In the genomic region with DNA sequence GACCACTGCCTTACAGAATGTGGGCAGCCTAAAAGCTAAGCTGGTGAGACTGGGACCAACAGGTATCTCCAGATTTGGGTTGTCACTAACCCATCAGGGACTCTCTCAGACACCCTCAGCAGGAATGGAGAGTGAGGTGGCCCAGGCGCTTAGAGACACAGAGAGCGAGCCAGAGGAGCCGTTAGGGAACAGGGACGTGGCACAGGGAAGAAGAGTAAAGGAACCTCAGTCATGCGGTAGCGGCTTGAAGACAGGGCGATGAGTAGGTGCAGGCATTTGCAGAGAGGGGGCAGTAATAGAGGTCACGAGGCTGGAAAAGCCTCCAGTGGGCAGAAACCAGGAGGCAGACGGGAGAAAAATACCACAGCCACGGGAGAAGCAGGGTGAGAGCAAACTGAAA, we compare ENCODE assay signal across 1 cellular context.
TF ChIP-seq lines count a peak whose summit lies in the region.

No MANE protein-coding gene starts in this region.

TF ChIP-seq in SK-N-SH treated with all-trans-retinoic acid at 6 μM for 48 hours, 23 proteins besides CTCF, POLR2A, EP300 and RAD21 (continued from another document):
- TF ChIP-seq, protein P1, sequence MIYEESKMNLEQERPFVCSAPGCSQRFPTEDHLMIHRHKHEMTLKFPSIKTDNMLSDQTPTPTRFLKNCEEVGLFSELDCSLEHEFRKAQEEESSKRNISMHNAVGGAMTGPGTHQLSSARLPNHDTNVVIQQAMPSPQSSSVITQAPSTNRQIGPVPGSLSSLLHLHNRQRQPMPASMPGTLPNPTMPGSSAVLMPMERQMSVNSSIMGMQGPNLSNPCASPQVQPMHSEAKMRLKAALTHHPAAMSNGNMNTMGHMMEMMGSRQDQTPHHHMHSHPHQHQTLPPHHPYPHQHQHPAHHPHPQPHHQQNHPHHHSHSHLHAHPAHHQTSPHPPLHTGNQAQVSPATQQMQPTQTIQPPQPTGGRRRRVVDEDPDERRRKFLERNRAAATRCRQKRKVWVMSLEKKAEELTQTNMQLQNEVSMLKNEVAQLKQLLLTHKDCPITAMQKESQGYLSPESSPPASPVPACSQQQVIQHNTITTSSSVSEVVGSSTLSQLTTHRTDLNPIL (CRISPR knock-in tag; IDR thresholded peaks at IDR 0.05; ENCODE audit: low read depth): no peak
- TF ChIP-seq BACH2 (CRISPR knock-in tag; IDR thresholded peaks at IDR 0.05; ENCODE audit: borderline replicate concordance) (no peak), ZC3H10 (CRISPR knock-in tag; IDR thresholded peaks at IDR 0.05) (no peak), ZFP3 (CRISPR knock-in tag; IDR thresholded peaks at IDR 0.05) (no peak), RARB (CRISPR knock-in tag; IDR thresholded peaks at IDR 0.05) (no peak), SNAI2 (CRISPR knock-in tag; IDR thresholded peaks at IDR 0.05) (no peak)
- TF ChIP-seq, protein P2, sequence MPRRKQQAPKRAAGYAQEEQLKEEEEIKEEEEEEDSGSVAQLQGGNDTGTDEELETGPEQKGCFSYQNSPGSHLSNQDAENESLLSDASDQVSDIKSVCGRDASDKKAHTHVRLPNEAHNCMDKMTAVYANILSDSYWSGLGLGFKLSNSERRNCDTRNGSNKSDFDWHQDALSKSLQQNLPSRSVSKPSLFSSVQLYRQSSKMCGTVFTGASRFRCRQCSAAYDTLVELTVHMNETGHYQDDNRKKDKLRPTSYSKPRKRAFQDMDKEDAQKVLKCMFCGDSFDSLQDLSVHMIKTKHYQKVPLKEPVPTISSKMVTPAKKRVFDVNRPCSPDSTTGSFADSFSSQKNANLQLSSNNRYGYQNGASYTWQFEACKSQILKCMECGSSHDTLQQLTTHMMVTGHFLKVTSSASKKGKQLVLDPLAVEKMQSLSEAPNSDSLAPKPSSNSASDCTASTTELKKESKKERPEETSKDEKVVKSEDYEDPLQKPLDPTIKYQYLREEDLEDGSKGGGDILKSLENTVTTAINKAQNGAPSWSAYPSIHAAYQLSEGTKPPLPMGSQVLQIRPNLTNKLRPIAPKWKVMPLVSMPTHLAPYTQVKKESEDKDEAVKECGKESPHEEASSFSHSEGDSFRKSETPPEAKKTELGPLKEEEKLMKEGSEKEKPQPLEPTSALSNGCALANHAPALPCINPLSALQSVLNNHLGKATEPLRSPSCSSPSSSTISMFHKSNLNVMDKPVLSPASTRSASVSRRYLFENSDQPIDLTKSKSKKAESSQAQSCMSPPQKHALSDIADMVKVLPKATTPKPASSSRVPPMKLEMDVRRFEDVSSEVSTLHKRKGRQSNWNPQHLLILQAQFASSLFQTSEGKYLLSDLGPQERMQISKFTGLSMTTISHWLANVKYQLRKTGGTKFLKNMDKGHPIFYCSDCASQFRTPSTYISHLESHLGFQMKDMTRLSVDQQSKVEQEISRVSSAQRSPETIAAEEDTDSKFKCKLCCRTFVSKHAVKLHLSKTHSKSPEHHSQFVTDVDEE (CRISPR knock-in tag; IDR thresholded peaks at IDR 0.05): no peak
